Comparison of ENCODE assay signal across 10 cellular contexts in the genomic region with DNA sequence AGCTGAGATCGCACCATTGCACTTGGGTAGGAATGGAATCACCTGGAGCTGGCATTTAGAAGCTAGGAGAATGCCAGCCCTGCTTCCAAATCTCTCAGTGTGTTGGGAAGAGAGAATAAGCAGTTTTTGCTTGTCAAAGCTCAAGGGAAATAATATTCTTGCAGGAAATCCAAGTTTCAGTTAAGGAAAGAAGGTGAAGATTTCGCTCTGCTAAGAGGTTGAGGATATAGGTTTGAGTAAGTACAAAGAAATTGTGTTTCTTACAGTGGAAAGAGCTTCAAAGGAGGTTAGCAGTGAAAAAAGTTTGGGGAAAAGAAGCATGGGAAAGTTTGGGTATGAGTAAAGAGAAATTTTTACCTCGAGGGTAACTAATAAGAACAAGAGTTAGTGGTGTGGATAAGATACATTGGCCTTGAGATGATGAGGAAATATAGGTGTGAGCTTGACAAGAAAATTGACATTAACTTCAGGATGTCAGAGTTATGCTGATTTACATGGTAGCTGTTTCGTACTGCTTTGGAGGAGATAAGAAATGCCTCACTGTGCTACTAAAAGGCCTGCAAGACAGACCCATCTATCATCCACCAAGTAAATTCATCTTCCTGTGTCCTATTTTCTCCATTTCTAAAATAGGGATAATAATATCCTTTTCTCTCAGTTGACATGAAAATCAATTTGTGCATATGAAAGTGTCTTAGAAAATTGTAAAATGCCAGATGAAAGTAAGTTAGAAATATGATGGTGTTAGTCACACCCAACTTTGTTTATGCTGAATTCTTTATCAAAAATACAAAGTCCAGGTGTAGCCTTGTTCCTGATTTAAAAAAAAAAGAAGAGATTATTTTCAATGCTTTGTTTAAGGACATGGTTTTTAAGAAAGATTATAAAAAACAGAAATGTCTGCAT. TPM values are rescaled to one million over a fixed set of nuclear protein-coding genes. Genes with fewer than 3 reads are reported as not detected.
DNase-seq lines count a peak whose midpoint lies in the region; ATAC-seq and TF ChIP-seq lines count a peak whose summit lies in the region.
"Had no signal": no experiment of that assay in that cellular context is flagged by ENCODE, and none has a peak within 500 bp of the region (broad histone marks: within the 10 kb centered on the region; RNA-seq: fewer than 3 reads in every experiment).

No MANE protein-coding gene starts in this region.

- no peak for ATAC-seq in esophagus mucosa
- ATAC-seq: activated CD4-positive, CD25-positive, alpha-beta regulatory T cell treated with anti-CD3 and anti-CD28 coated beads, Interleukin-2, amount 50 U/mL, for 24 hours had no signal

- no peaks in the 10 kb centered on the region for H3K36me3 ChIP-seq in PC-9 (ENCODE audit: low read depth)
- no peaks in the 10 kb centered on the region for H3K36me3 ChIP-seq in colonic mucosa
- no peaks in the 10 kb centered on the region for H3K36me3 ChIP-seq in transverse colon

- TF ChIP-seq POLR2A in transverse colon (IDR thresholded peaks at IDR 0.05), result no peak

- no peaks in the 10 kb centered on the region for H3K9me2 ChIP-seq in PC-9 (ENCODE audit: insufficient read depth)

- peaks cover 63% of the 10 kb centered on the region for H3K4me1 Mint-ChIP-seq in mesothelial cell of epicardium

- H3K9me3 Mint-ChIP-seq in mesothelial cell of epicardium, result no peaks in the 10 kb centered on the region
- H3K9me3 Mint-ChIP-seq: nephron progenitor cell had no signal

- 63 to 65% methylated on average over 3 to 4 of the region's 4 CpGs for WGBS in transverse colon (ENCODE audit: low coverage in 1 of 2), 2 donors

- peak overlapping the region; percentile 84 for H3K27ac Mint-ChIP-seq in mesothelial cell of epicardium
- H3K27ac Mint-ChIP-seq: nephron progenitor cell had no signal

- in situ Hi-C loops in transverse colon (cut with MboI; ENCODE audit: low pct_ligation_motif_present in 1 of 4, low pct_unique_long_range_greater_than_20kb in 1 of 4, low sequenced_read_pairs in 3 of 4), result no loop called here

- BruUV-seq in PC-9 (replicated peaks; lab: Mats Ljungman, UMichigan), result no TSS peak

- H3K27ac ChIP-seq in PC-9 (peak overlapping the region; percentile 98), colonic mucosa (peak overlapping the region; percentile 83), transverse colon (peak overlapping the region; percentile 65 to 84 (median 77))

- no peak overlapping the region for H2AFZ ChIP-seq in PC-9

- no peaks in the 10 kb centered on the region for H3K27me3 ChIP-seq in PC-9 (ENCODE audit: insufficient read depth, low read depth)
- H3K27me3 ChIP-seq in colonic mucosa, result no peaks in the 10 kb centered on the region
- no peaks in the 10 kb centered on the region for H3K27me3 ChIP-seq in transverse colon

- TF ChIP-seq EP300 in transverse colon (IDR thresholded peaks at IDR 0.05; ENCODE audit: low read depth), result no peak

- H3K4me1 ChIP-seq in PC-9 (replicated peaks; ENCODE audit: insufficient read depth) (peaks cover 97% of the 10 kb centered on the region), colonic mucosa (peaks cover 8% of the 10 kb centered on the region), transverse colon (peaks cover 10 to 45% (median 21%) of the 10 kb centered on the region in 4 donors)

- H3F3A ChIP-seq in PC-9 (ENCODE audit: insufficient read depth, low read depth), result peaks cover 64% of the 10 kb centered on the region

- H3K27me3 Mint-ChIP-seq in mesothelial cell of epicardium (ENCODE audit: low read depth), result no peaks in the 10 kb centered on the region

- H3K9me3 ChIP-seq in PC-9 (ENCODE audit: insufficient read depth, low read depth), result no peaks in the 10 kb centered on the region
- no peaks in the 10 kb centered on the region for H3K9me3 ChIP-seq in colonic mucosa
- H3K9me3 ChIP-seq in transverse colon, result no peaks in the 10 kb centered on the region

- no peaks in the 10 kb centered on the region for H3K36me3 Mint-ChIP-seq in mesothelial cell of epicardium

- POLR2A ChIA-PET in PC-9 (lab: Charles Lee; ENCODE audit: unreplicated experiment), result interaction anchor here (0.5 to 0.6 kb wide), 2 partner anchors 21 to 22 kb away, joined by 3 to 6 read pairs; no protein-coding TSS in a partner anchor

- no peaks in the 10 kb centered on the region for H3K79me2 ChIP-seq in PC-9 (ENCODE audit: low read depth)

- H3K4me3 Mint-ChIP-seq in mesothelial cell of epicardium, result no peak overlapping the region
- H3K4me3 Mint-ChIP-seq: nephron progenitor cell had no signal

- H4K20me1 ChIP-seq in PC-9 (ENCODE audit: insufficient read depth), result no peaks in the 10 kb centered on the region

- intact Hi-C loops in PC-9 (cut with micrococcal nuclease; ENCODE audit: unreplicated experiment), result loop anchor here (10.0 kb wide), 1 partner anchor 749 kb away; no protein-coding TSS in a partner anchor
- intact Hi-C loops in colonic mucosa (cut with DNase I), result no loop called here
- intact Hi-C loops in transverse colon (cut with DNase I; ENCODE audit: low total_unique reads), result no loop called here

- H3K9ac ChIP-seq in colonic mucosa (ENCODE audit: low read depth in 2 of 2, low read length in 2 of 2), result peak overlapping the region in 1 of 2 donors; percentile 4

- TF ChIP-seq CTCF in PC-9 (conservative IDR thresholded peaks at IDR 0.05) (no peak), colonic mucosa (IDR thresholded peaks at IDR 0.05) (no peak), mesothelial cell of epicardium (IDR thresholded peaks at IDR 0.05; ENCODE audit: unreplicated experiment) (no peak), transverse colon (IDR thresholded peaks at IDR 0.05) (no peak)

- peak overlapping the region; percentile 65 for H3K4me2 ChIP-seq in PC-9

- peak in 1 of 2 experiments; percentile 23 for DNase-seq in PC-9
- no peak for DNase-seq in colonic mucosa
- DNase-seq in mesothelial cell of epicardium (ENCODE audit: low spot score in 2 of 2, unreplicated experiment in 2 of 2), result no peak
- DNase-seq in transverse colon, result no peak
- DNase-seq in stimulated activated CD4-positive, alpha-beta T cell treated with anti-CD3 and anti-CD28 coated beads, Interleukin-1b, Interleukin-23, amount 100 ng/mL, for 48 hours, result no peak
- no peak for DNase-seq in Kasumi-1 (lab: John Stamatoyannopoulos, UW)
- DNase-seq: NCI-H524, nephron progenitor cell had no signal

- H3K4me3 ChIP-seq in PC-9, result no peak overlapping the region
- no peak overlapping the region for H3K4me3 ChIP-seq in colonic mucosa
- no peak overlapping the region for H3K4me3 ChIP-seq in transverse colon

- CTCF ChIA-PET in PC-9 (lab: Charles Lee), result no interaction called here

RNA-seq across cellular contexts. Expression of gene HINT3, which starts 12.8 kb away (rescaled TPM):
- 13.6 and 14.4 TPM in 2 replicates for total RNA-seq in PC-9 (2021)
- total RNA-seq in colonic mucosa, result 10 to 100 TPM; 17.1 to 38.5 TPM
- 16.3 to 17.5 TPM (median 17.2 TPM) in 3 replicates for total RNA-seq in mesothelial cell of epicardium
- 10 to 100 TPM; 23.5 to 35.2 (median 30.7) TPM for total RNA-seq in transverse colon
- total RNA-seq in esophagus mucosa, result 11.3 TPM

RNA-seq across cellular contexts. Expression of gene TRMT11, which starts 42.6 kb away (rescaled TPM):
- total RNA-seq in PC-9 (2021) (24.2 and 26.0 TPM in 2 replicates), colonic mucosa (10 to 100 TPM; 17.0 to 18.7 TPM), mesothelial cell of epicardium (30.8 to 34.6 TPM (median 31.8 TPM) in 3 replicates), transverse colon (100 to 1,000 TPM in 1 of 4 donors, 10 to 100 TPM in 3; 23.6 to 152 (median 28.9) TPM), esophagus mucosa (11.0 TPM)
